In the genomic region with DNA sequence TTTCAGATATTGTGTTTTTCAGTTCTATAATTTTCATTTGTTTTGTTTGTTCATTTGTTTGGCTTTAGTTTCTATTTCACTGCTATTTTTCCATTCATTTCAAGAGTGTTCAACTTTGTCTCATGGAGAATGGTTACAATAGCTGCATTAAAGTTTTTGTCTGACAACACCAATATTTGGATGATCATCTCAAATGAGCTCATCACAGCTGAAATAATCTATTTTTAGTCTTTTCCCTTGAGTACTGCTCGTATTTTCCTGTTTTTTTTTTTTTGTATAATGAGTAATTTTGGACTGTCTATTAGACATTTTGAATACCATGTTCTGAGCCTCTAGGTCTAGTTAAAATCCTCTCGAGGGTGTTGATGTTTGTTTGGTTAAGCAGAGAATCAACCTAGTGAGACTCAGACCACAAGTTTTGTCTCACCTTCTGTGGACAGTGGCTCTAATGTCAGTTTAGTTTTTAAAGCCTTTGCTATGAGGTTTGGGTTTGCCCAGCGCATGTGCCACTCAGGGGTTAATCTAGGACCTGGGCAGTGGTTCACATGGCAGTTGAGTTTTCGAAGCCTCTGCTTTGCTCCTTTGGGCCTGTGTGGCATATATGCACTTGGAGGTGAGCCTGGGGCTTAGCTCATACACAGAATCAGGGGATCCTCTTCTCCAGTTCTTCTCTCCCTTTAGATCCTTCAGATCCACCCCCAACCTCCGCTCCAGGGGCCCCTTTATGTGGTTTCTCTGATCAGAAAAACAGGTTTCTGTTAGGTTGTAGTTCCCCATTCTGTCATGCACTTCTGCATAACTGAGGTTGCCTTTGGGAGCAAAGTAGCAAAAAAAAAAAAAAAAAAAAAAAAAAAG, we compare ENCODE assay signal across 13 cellular contexts.
DNase-seq lines count a peak whose midpoint lies in the region; ATAC-seq, FAIRE-seq and TF ChIP-seq lines count a peak whose summit lies in the region.
"Had no signal": no experiment of that assay in that cellular context is flagged by ENCODE, and none has a peak within 500 bp of the region (broad histone marks: within the 10 kb centered on the region; RNA-seq: fewer than 3 reads in every experiment).

No MANE protein-coding gene starts in this region.

- DNase-seq in GM12891 (ENCODE audit: insufficient read length, low spot score) (no peak), astrocyte of the spinal cord (ENCODE audit: low read depth, low spot score) (peak; percentile 28), cortex of kidney (lab: John Stamatoyannopoulos, UW) (no peak)
- DNase-seq in stimulated activated naive CD8-positive, alpha-beta T cell treated with anti-CD3 and anti-CD28 coated beads, Interleukin-15, amount 100 ng/mL, for 72 hours: no peak
- no peak for DNase-seq in effector CD8-positive, alpha-beta T cell (lab: John Stamatoyannopoulos, UW)
- DNase-seq: activated naive CD8-positive, alpha-beta T cell treated with anti-CD3 and anti-CD28 coated beads for 36 hours; CD4-positive, alpha-beta memory T cell; pancreas; WERI-Rb-1 had no signal

- TF ChIP-seq CTCF in astrocyte of the spinal cord (IDR thresholded peaks at IDR 0.05; ENCODE audit: low read depth, low read length): no peak

- no peaks in the 10 kb centered on the region for H3K27me3 Mint-ChIP-seq in stimulated activated naive CD8-positive, alpha-beta T cell treated with anti-CD3 and anti-CD28 coated beads, Interleukin-15, amount 100 ng/mL, for 72 hours
- H3K27me3 Mint-ChIP-seq: activated naive CD8-positive, alpha-beta T cell treated with anti-CD3 and anti-CD28 coated beads for 36 hours; CD4-positive, alpha-beta memory T cell had no signal

- no peak overlapping the region for H3K27ac Mint-ChIP-seq in stimulated activated naive CD8-positive, alpha-beta T cell treated with anti-CD3 and anti-CD28 coated beads, Interleukin-15, amount 100 ng/mL, for 72 hours
- H3K27ac Mint-ChIP-seq: activated naive CD8-positive, alpha-beta T cell treated with anti-CD3 and anti-CD28 coated beads for 36 hours; CD4-positive, alpha-beta memory T cell had no signal

- in situ Hi-C loops in astrocyte of the spinal cord (cut with HindIII; ENCODE audit: low sequenced_read_pairs): no loop called here

- peak; percentile 74 for ATAC-seq in GM21723 (IDR thresholded peaks at IDR 0.05; ENCODE audit: unreplicated experiment)
- ATAC-seq in HG03521 (IDR thresholded peaks at IDR 0.05; ENCODE audit: unreplicated experiment): peak; percentile 56
- no peak for ATAC-seq in stimulated activated naive CD8-positive, alpha-beta T cell treated with anti-CD3 and anti-CD28 coated beads, Interleukin-15, amount 100 ng/mL, for 72 hours
- no peak for ATAC-seq in HG03439 (IDR thresholded peaks at IDR 0.05; ENCODE audit: unreplicated experiment)
- ATAC-seq: pancreas had no signal

- peaks cover 5 to 7% of the 10 kb centered on the region in 2 donors for H3K9me3 Mint-ChIP-seq in stimulated activated naive CD8-positive, alpha-beta T cell treated with anti-CD3 and anti-CD28 coated beads, Interleukin-15, amount 100 ng/mL, for 72 hours

- no peak overlapping the region for H3K4me3 ChIP-seq in astrocyte of the spinal cord (ENCODE audit: low read depth, low read length)
- H3K4me3 ChIP-seq: pancreas had no signal

- H3K4me1 Mint-ChIP-seq in stimulated activated naive CD8-positive, alpha-beta T cell treated with anti-CD3 and anti-CD28 coated beads, Interleukin-15, amount 100 ng/mL, for 72 hours: peaks cover 35% of the 10 kb centered on the region
- H3K4me1 Mint-ChIP-seq: CD4-positive, alpha-beta memory T cell had no signal

- peak; percentile 83 for FAIRE-seq in GM12891 (lab: Jason Lieb, UNC)
- FAIRE-seq: endothelial cell of umbilical vein, pancreas had no signal

- no peak overlapping the region for H3K4me3 Mint-ChIP-seq in stimulated activated naive CD8-positive, alpha-beta T cell treated with anti-CD3 and anti-CD28 coated beads, Interleukin-15, amount 100 ng/mL, for 72 hours
- H3K4me3 Mint-ChIP-seq: activated naive CD8-positive, alpha-beta T cell treated with anti-CD3 and anti-CD28 coated beads for 36 hours; CD4-positive, alpha-beta memory T cell had no signal

- no peak for TF ChIP-seq POLR2A in GM12891 (IDR thresholded peaks at IDR 0.05; ENCODE audit: low read depth, low read length)

TF ChIP-seq in GM12891, 5 proteins besides CTCF, POLR2A, EP300 and RAD21:
- TF ChIP-seq POLR2AphosphoS5 (IDR thresholded peaks at IDR 0.05; ENCODE audit: low read depth, low read length) (no peak), SPI1 (IDR thresholded peaks at IDR 0.05; ENCODE audit: low read depth, low read length) (peak; percentile 85), POU2F2 (IDR thresholded peaks at IDR 0.05; ENCODE audit: low read depth, low read length) (peak; percentile 13; the same call in 1 of the 2 replicates)

Comparison
In these comparisons a context has a peak if more than half of its experiments do, and no peak if none do; other contexts are left out.
1. ATAC-seq: peak in GM21723 (single experiment) and HG03521 (single experiment); none in stimulated activated naive CD8-positive, alpha-beta T cell treated with anti-CD3 and anti-CD28 coated beads, Interleukin-15, amount 100 ng/mL, for 72 hours (single experiment) and HG03439 (single experiment).